Comparison of ENCODE assay signal across 8 cellular contexts in genomic region chr4:165464813-165465381, GRCh38.
DNase-seq lines count a peak whose midpoint lies in the region; ATAC-seq and TF ChIP-seq lines count a peak whose summit lies in the region.

No MANE protein-coding gene starts in this region.

- POLR2A ChIA-PET in activated CD4-positive, alpha-beta memory T cell treated with anti-CD3 and anti-CD28 coated beads, Interleukin-2, amount 10 ng/mL, durations not matched to agents 7 days and 5 days (lab: Charles Lee), result no interaction called here
- POLR2A ChIA-PET in activated CD4-positive, alpha-beta memory T cell treated with anti-CD3 and anti-CD28 coated beads for 36 hours (lab: Charles Lee), result no interaction called here

- H3K9me3 Mint-ChIP-seq in activated CD4-positive, alpha-beta memory T cell treated with anti-CD3 and anti-CD28 coated beads, Interleukin-2, amount 10 ng/mL, durations not matched to agents 7 days and 5 days, result no peaks in the 10 kb centered on the region
- H3K9me3 Mint-ChIP-seq in activated CD4-positive, alpha-beta memory T cell treated with anti-CD3 and anti-CD28 coated beads for 36 hours, result no peaks in the 10 kb centered on the region
- H3K9me3 Mint-ChIP-seq in nephron, result no peaks in the 10 kb centered on the region

- H3K36me3 Mint-ChIP-seq in activated CD4-positive, alpha-beta memory T cell treated with anti-CD3 and anti-CD28 coated beads, Interleukin-2, amount 10 ng/mL, durations not matched to agents 7 days and 5 days (ENCODE audit: low read depth), result no peaks in the 10 kb centered on the region
- no peaks in the 10 kb centered on the region for H3K36me3 Mint-ChIP-seq in activated CD4-positive, alpha-beta memory T cell treated with anti-CD3 and anti-CD28 coated beads for 36 hours
- no peaks in the 10 kb centered on the region for H3K36me3 Mint-ChIP-seq in nephron (ENCODE audit: low read depth)

- H4K20me1 ChIP-seq in KMS-11 (ENCODE audit: insufficient read depth), result no peaks in the 10 kb centered on the region

- H3K4me2 ChIP-seq in KMS-11, result peak overlapping the region; percentile 25

- H3K4me3 ChIP-seq in KMS-11 (IDR thresholded peaks at IDR 0.05; ENCODE audit: insufficient read depth, low read depth, low read length) (no peak overlapping the region), SK-N-MC (peak overlapping the region; percentile 36; the same call in 1 of the 2 replicates)

- H3K79me2 ChIP-seq in KMS-11 (ENCODE audit: insufficient read depth, low read depth), result no peaks in the 10 kb centered on the region

- peak overlapping the region; percentile 5; the same call in 1 of the 2 replicates for H2AFZ ChIP-seq in KMS-11 (ENCODE audit: low read depth)

- H3K9ac ChIP-seq in KMS-11, result no peak overlapping the region
- peak overlapping the region; percentile 65 for H3K9ac ChIP-seq in SK-N-MC (ENCODE audit: insufficient read length)

- H3K27ac ChIP-seq in KMS-11 (no peak overlapping the region), SK-N-MC (no peak overlapping the region)

- TF ChIP-seq CTCF in KMS-11 (conservative IDR thresholded peaks at IDR 0.05; ENCODE audit: low read depth, low read length), result peak; percentile 95
- peak; percentile 82 to 87 (median 86) for TF ChIP-seq CTCF in nephron (IDR thresholded peaks at IDR 0.05; ENCODE audit: unreplicated experiment in 3 of 3)

- no peak for TF ChIP-seq POLR2A in erythroblast (IDR thresholded peaks at IDR 0.05; ENCODE audit: low read length)

- H3K4me1 ChIP-seq in KMS-11 (ENCODE audit: low read depth, poor library complexity, severe bottlenecking), result no peaks in the 10 kb centered on the region

- H3K36me3 ChIP-seq in KMS-11 (ENCODE audit: insufficient read depth) (no peaks in the 10 kb centered on the region), SK-N-MC (ENCODE audit: insufficient read depth, low read length) (no peaks in the 10 kb centered on the region)

- intact Hi-C loops in activated CD4-positive, alpha-beta memory T cell treated with anti-CD3 and anti-CD28 coated beads for 36 hours (cut with micrococcal nuclease), result loop anchor here (1.0 to 10.0 kb wide), 4 partner anchors 108 to 680 kb away; no protein-coding TSS in a partner anchor

- H3K9me3 ChIP-seq in SK-N-MC (ENCODE audit: low read depth, low read length), result no peaks in the 10 kb centered on the region

- H3K27me3 ChIP-seq in KMS-11 (ENCODE audit: insufficient read depth, low read depth), result no peaks in the 10 kb centered on the region

- DNase-seq in activated CD4-positive, alpha-beta memory T cell treated with anti-CD3 and anti-CD28 coated beads, Interleukin-2, amount 10 ng/mL, durations not matched to agents 7 days and 5 days, result peak; percentile 18
- DNase-seq in activated CD4-positive, alpha-beta memory T cell treated with anti-CD3 and anti-CD28 coated beads for 36 hours, result no peak
- DNase-seq in SK-N-MC (ENCODE audit: low read depth, low spot score), result peak; percentile 52
- DNase-seq in erythroblast (lab: John Stamatoyannopoulos, UW), result peak; percentile 44 to 70
- no peak for DNase-seq in effector CD8-positive, alpha-beta T cell (lab: John Stamatoyannopoulos, UW)

- CTCF ChIA-PET in activated CD4-positive, alpha-beta memory T cell treated with anti-CD3 and anti-CD28 coated beads, Interleukin-2, amount 10 ng/mL, durations not matched to agents 7 days and 5 days (lab: Charles Lee), result interaction anchor here (1.0 to 5.4 kb wide), 6 partner anchors 9 to 352 kb away, joined by 3 to 45 read pairs (median 4); partner anchors contain the start of gene TMEM192
- CTCF ChIA-PET in activated CD4-positive, alpha-beta memory T cell treated with anti-CD3 and anti-CD28 coated beads for 36 hours (lab: Charles Lee), result interaction anchor here (0.8 to 3.8 kb wide), 6 partner anchors 8 to 352 kb away, joined by 3 to 44 read pairs (median 6); partner anchors contain the start of gene TMEM192

- no peaks in the 10 kb centered on the region for H3K27me3 Mint-ChIP-seq in activated CD4-positive, alpha-beta memory T cell treated with anti-CD3 and anti-CD28 coated beads, Interleukin-2, amount 10 ng/mL, durations not matched to agents 7 days and 5 days
- peaks cover 3% of the 10 kb centered on the region for H3K27me3 Mint-ChIP-seq in activated CD4-positive, alpha-beta memory T cell treated with anti-CD3 and anti-CD28 coated beads for 36 hours
- H3K27me3 Mint-ChIP-seq in nephron (ENCODE audit: low read depth), result no peaks in the 10 kb centered on the region

- H3K27ac Mint-ChIP-seq in activated CD4-positive, alpha-beta memory T cell treated with anti-CD3 and anti-CD28 coated beads, Interleukin-2, amount 10 ng/mL, durations not matched to agents 7 days and 5 days, result no peak overlapping the region
- H3K27ac Mint-ChIP-seq in activated CD4-positive, alpha-beta memory T cell treated with anti-CD3 and anti-CD28 coated beads for 36 hours, result no peak overlapping the region
- H3K27ac Mint-ChIP-seq in nephron, result peak overlapping the region in 1 of 3 experiments; percentile 15

- no peak overlapping the region for H3K4me3 Mint-ChIP-seq in activated CD4-positive, alpha-beta memory T cell treated with anti-CD3 and anti-CD28 coated beads, Interleukin-2, amount 10 ng/mL, durations not matched to agents 7 days and 5 days
- H3K4me3 Mint-ChIP-seq in activated CD4-positive, alpha-beta memory T cell treated with anti-CD3 and anti-CD28 coated beads for 36 hours, result no peak overlapping the region
- H3K4me3 Mint-ChIP-seq in nephron, result no peak overlapping the region

- no peaks in the 10 kb centered on the region for H3K4me1 Mint-ChIP-seq in activated CD4-positive, alpha-beta memory T cell treated with anti-CD3 and anti-CD28 coated beads, Interleukin-2, amount 10 ng/mL, durations not matched to agents 7 days and 5 days
- H3K4me1 Mint-ChIP-seq in activated CD4-positive, alpha-beta memory T cell treated with anti-CD3 and anti-CD28 coated beads for 36 hours (ENCODE audit: low read depth), result no peaks in the 10 kb centered on the region
- peaks cover 12% of the 10 kb centered on the region for H3K4me1 Mint-ChIP-seq in nephron

- ATAC-seq in GM21576 (IDR thresholded peaks at IDR 0.05; ENCODE audit: unreplicated experiment), result peak; percentile 62

Comparison
In these comparisons a context has a peak if more than half of its experiments do, and no peak if none do; other contexts are left out.
1. DNase-seq: peak in activated CD4-positive, alpha-beta memory T cell treated with anti-CD3 and anti-CD28 coated beads, Interleukin-2, amount 10 ng/mL, durations not matched to agents 7 days and 5 days (single experiment), SK-N-MC (single experiment) and erythroblast (2 of 2); none in activated CD4-positive, alpha-beta memory T cell treated with anti-CD3 and anti-CD28 coated beads for 36 hours (single experiment) and effector CD8-positive, alpha-beta T cell (single experiment).